ENCODE assay signal across 27 cellular contexts in the genomic region with DNA sequence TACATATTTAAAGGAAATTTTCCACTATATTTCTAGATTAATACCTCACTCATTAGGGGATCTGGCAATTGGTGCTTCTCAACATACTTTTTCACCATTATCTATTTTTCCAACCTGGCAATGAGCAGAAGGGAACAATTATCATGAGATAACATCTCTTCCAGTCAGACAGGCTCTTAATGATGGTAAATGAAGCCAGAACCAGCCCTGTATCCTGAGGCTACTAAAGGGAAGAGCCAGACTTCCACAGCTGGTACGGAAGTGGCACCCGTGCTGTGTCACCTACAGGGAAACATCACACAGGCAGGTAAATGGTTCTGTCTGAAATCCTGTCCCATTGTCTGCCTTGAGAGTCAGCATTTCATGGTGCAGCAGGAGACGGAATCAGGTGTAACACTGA.
"Had no signal": no experiment of that assay in that cellular context is flagged by ENCODE, and none has a peak within 500 bp of the region (broad histone marks: within the 10 kb centered on the region; RNA-seq: fewer than 3 reads in every experiment).

No MANE protein-coding gene starts in this region.

- ATAC-seq: effector memory CD8-positive, alpha-beta T cell; left ventricle myocardium superior; natural killer cell; psoas muscle had no signal

- H3K4me1 ChIP-seq: colonic mucosa, esophagus muscularis mucosa, psoas muscle, right atrium auricular region had no signal

- H3K4me3 Mint-ChIP-seq: activated naive CD8-positive, alpha-beta T cell treated with anti-CD3 and anti-CD28 coated beads, Interleukin-2, amount 10 ng/mL, durations not matched to agents 7 days and 5 days; effector memory CD8-positive, alpha-beta T cell; natural killer cell; T-helper 2 cell treated with Interferon-gamma antibody and Interleukin-4, amounts not matched to agents 5 μg/mL and 100 μg/mL, for 36 hours had no signal

- DNase-seq: activated CD4-positive, alpha-beta T cell treated with anti-CD3 and anti-CD28 coated beads, Interleukin-2, amount 50 U/mL, for 1 hour; activated CD4-positive, CD25-positive, alpha-beta regulatory T cell treated with anti-CD3 and anti-CD28 coated beads, Interleukin-2, amount 50 U/mL, for 72 hours; activated naive CD8-positive, alpha-beta T cell treated with anti-CD3 and anti-CD28 coated beads, Interleukin-2, amount 10 ng/mL, durations not matched to agents 7 days and 5 days; amygdala; colonic mucosa; dorsolateral prefrontal cortex; effector memory CD8-positive, alpha-beta T cell; glutamatergic neuron; hippocampal formation; left ventricle myocardium superior; mammary epithelial cell; midbrain; natural killer cell; ovary; psoas muscle; spleen; stimulated activated CD4-positive, alpha-beta T cell treated with anti-CD3 and anti-CD28 coated beads, Interleukin-4, amount 100 ng/mL, for 24 hours; stimulated activated naive CD4-positive, alpha-beta T cell treated with Interleukin-2 at 50 U/mL for 16 hours; substantia nigra; thyroid gland had no signal

- H3K9me3 Mint-ChIP-seq: natural killer cell had no signal

- FAIRE-seq: bronchial epithelial cell, frontal cortex had no signal

- H3K27me3 Mint-ChIP-seq: activated naive CD8-positive, alpha-beta T cell treated with anti-CD3 and anti-CD28 coated beads, Interleukin-2, amount 10 ng/mL, durations not matched to agents 7 days and 5 days; effector memory CD8-positive, alpha-beta T cell had no signal

- H3K27ac Mint-ChIP-seq: activated naive CD8-positive, alpha-beta T cell treated with anti-CD3 and anti-CD28 coated beads, Interleukin-2, amount 10 ng/mL, durations not matched to agents 7 days and 5 days; effector memory CD8-positive, alpha-beta T cell; natural killer cell; T-helper 2 cell treated with Interferon-gamma antibody and Interleukin-4, amounts not matched to agents 5 μg/mL and 100 μg/mL, for 36 hours had no signal

- H3K4me3 ChIP-seq: colonic mucosa, dorsolateral prefrontal cortex, esophagus muscularis mucosa, ovary, psoas muscle, right atrium auricular region, spleen, thyroid gland had no signal

- H3K27me3 ChIP-seq: colonic mucosa, dorsolateral prefrontal cortex, esophagus muscularis mucosa, neutrophil, ovary, right atrium auricular region, spleen, thyroid gland had no signal

- H3K27ac ChIP-seq: colonic mucosa, esophagus muscularis mucosa, neutrophil, ovary, psoas muscle, right atrium auricular region, spleen, thyroid gland, VCaP had no signal

- H3K36me3 ChIP-seq: colonic mucosa, esophagus muscularis mucosa, ovary, right atrium auricular region, thyroid gland had no signal
